In the genomic region with DNA sequence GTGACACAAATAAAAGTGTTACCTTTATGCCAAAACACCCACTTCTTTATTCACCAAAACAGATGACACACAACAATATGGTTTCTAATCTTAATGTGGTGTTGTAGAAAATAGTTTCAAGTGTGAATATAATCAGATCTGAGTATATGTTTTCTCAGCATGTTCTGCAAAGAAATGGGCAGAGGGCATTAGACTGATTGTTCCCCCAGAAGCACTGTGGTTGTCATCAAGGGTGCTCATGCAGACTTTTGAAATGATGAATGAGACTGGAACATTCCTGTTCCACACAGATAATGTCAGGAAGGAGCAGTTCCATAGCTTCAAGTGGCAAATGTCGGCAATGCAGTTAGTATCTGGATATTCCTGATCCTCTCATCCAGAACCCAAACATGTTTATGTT, we compare ENCODE assay signal across 36 cellular contexts. TPM values are rescaled to one million over a fixed set of nuclear protein-coding genes. Genes with fewer than 3 reads are reported as not detected.
"Had no signal": no experiment of that assay in that cellular context is flagged by ENCODE, and none has a peak within 500 bp of the region (broad histone marks: within the 10 kb centered on the region; RNA-seq: fewer than 3 reads in every experiment).

No MANE protein-coding gene starts in this region.

- H3K9me3 Mint-ChIP-seq: activated B cell treated with CpG ODN at 0.5 μM for 24 hours; activated CD4-positive, alpha-beta memory T cell treated with anti-CD3 and anti-CD28 coated beads for 36 hours; activated CD4-positive, alpha-beta T cell treated with anti-CD3 and anti-CD28 coated beads, Interleukin-2, amount 10 ng/mL, durations not matched to agents 24 days and 14 days; activated CD8-positive, alpha-beta T cell treated with anti-CD3 and anti-CD28 coated beads for 36 hours; activated naive CD4-positive, alpha-beta T cell treated with anti-CD3 and anti-CD28 coated beads for 36 hours; activated naive CD4-positive, alpha-beta T cell treated with anti-CD3 and anti-CD28 coated beads, Interleukin-2, amount 50 U/mL, for 72 hours; activated naive CD8-positive, alpha-beta T cell treated with anti-CD3 and anti-CD28 coated beads for 36 hours; activated T-cell treated with anti-CD3 and anti-CD28 coated beads, Interleukin-2, amount 50 U/mL, for 4 hours; activated T-cell treated with anti-CD3 and anti-CD28 coated beads, Interleukin-2, amount 50 U/mL, for 72 hours; activated T-helper 1 cell treated with anti-CD3 and anti-CD28 coated beads, Interleukin-12 subunit alpha, Interleukin-12 subunit beta, Interleukin-2, Interleukin-4 antibody, amounts not matched to agents 30 ng/mL and 10 ng/mL and 1 ng/mL, durations not matched to agents 14 hours and 24 hours and 36 hours; activated T-helper 17 cell treated with anti-CD3 and anti-CD28 coated beads, Interleukin-2, amount 50 U/mL, for 72 hours; brain; central memory CD8-positive, alpha-beta T cell; T-helper 1 cell treated with Interleukin-12 subunit alpha and Interleukin-12 subunit beta and Interleukin-4 antibody, amounts not matched to agents 30 μg/mL and 1 μg/mL, for 36 hours; T-helper 2 cell treated with Interferon-gamma antibody and Interleukin-4, amounts not matched to agents 5 μg/mL and 100 μg/mL, for 36 hours had no signal

- H3K4me3 Mint-ChIP-seq: activated B cell treated with CpG ODN at 0.5 μM for 24 hours; activated CD4-positive, alpha-beta memory T cell treated with anti-CD3 and anti-CD28 coated beads for 36 hours; activated CD4-positive, alpha-beta T cell treated with anti-CD3 and anti-CD28 coated beads, Interleukin-2, amount 10 ng/mL, durations not matched to agents 24 days and 14 days; activated CD8-positive, alpha-beta T cell treated with anti-CD3 and anti-CD28 coated beads for 36 hours; activated naive CD4-positive, alpha-beta T cell treated with anti-CD3 and anti-CD28 coated beads for 36 hours; activated naive CD8-positive, alpha-beta T cell treated with anti-CD3 and anti-CD28 coated beads for 36 hours; activated T-cell treated with anti-CD3 and anti-CD28 coated beads, Interleukin-2, amount 50 U/mL, for 4 hours; activated T-cell treated with anti-CD3 and anti-CD28 coated beads, Interleukin-2, amount 50 U/mL, for 72 hours; activated T-helper 1 cell treated with anti-CD3 and anti-CD28 coated beads, Interleukin-12 subunit alpha, Interleukin-12 subunit beta, Interleukin-2, Interleukin-4 antibody, amounts not matched to agents 30 ng/mL and 10 ng/mL and 1 ng/mL, durations not matched to agents 14 hours and 24 hours and 36 hours; activated T-helper 17 cell treated with anti-CD3 and anti-CD28 coated beads, Interleukin-2, amount 50 U/mL, for 72 hours; brain; central memory CD8-positive, alpha-beta T cell; T-helper 1 cell treated with Interleukin-12 subunit alpha and Interleukin-12 subunit beta and Interleukin-4 antibody, amounts not matched to agents 30 μg/mL and 1 μg/mL, for 36 hours; T-helper 2 cell treated with Interferon-gamma antibody and Interleukin-4, amounts not matched to agents 5 μg/mL and 100 μg/mL, for 36 hours had no signal

- H3K4me3 ChIP-seq: ascending aorta, cardiac muscle cell had no signal

- H3K9me3 ChIP-seq: ascending aorta had no signal

- H3K27me3 ChIP-seq: ascending aorta, cardiac muscle cell had no signal

- H3K27ac ChIP-seq: ascending aorta, cardiac muscle cell, WERI-Rb-1 had no signal

- H3K4me1 Mint-ChIP-seq: activated B cell treated with CpG ODN at 0.5 μM for 24 hours; activated CD4-positive, alpha-beta T cell treated with anti-CD3 and anti-CD28 coated beads, Interleukin-2, amount 10 ng/mL, durations not matched to agents 24 days and 14 days; activated naive CD8-positive, alpha-beta T cell treated with anti-CD3 and anti-CD28 coated beads for 36 hours; activated T-helper 17 cell treated with anti-CD3 and anti-CD28 coated beads, Interleukin-2, amount 50 U/mL, for 72 hours; central memory CD8-positive, alpha-beta T cell had no signal

- ATAC-seq: activated CD8-positive, alpha-beta T cell treated with anti-CD3 and anti-CD28 coated beads for 36 hours; activated naive CD4-positive, alpha-beta T cell treated with anti-CD3 and anti-CD28 coated beads, Interleukin-2, amount 50 U/mL, for 72 hours; activated T-cell treated with anti-CD3 and anti-CD28 coated beads, Interleukin-2, amount 50 U/mL, for 4 hours; activated T-cell treated with anti-CD3 and anti-CD28 coated beads, Interleukin-2, amount 50 U/mL, for 72 hours; activated T-helper 17 cell treated with anti-CD3 and anti-CD28 coated beads, Interleukin-2, amount 50 U/mL, for 72 hours had no signal

- H3K36me3 Mint-ChIP-seq: activated CD4-positive, alpha-beta memory T cell treated with anti-CD3 and anti-CD28 coated beads for 36 hours; activated naive CD4-positive, alpha-beta T cell treated with anti-CD3 and anti-CD28 coated beads, Interleukin-2, amount 50 U/mL, for 72 hours; activated naive CD8-positive, alpha-beta T cell treated with anti-CD3 and anti-CD28 coated beads for 36 hours; brain had no signal

- H3K36me3 ChIP-seq: ascending aorta, cardiac muscle cell, WERI-Rb-1 had no signal

- DNase-seq: activated B cell treated with CpG ODN at 0.5 μM for 24 hours; activated CD4-positive, alpha-beta memory T cell treated with anti-CD3 and anti-CD28 coated beads for 36 hours; activated CD4-positive, alpha-beta T cell treated with anti-CD3 and anti-CD28 coated beads for 4 hours; activated CD4-positive, alpha-beta T cell treated with anti-CD3 and anti-CD28 coated beads, Interleukin-2, amount 10 ng/mL, durations not matched to agents 24 days and 14 days; activated CD4-positive, alpha-beta T cell treated with anti-CD3 and anti-CD28 coated beads, Interleukin-2, amount 50 U/mL, for 1 hour; activated CD4-positive, alpha-beta T cell treated with anti-CD3 and anti-CD28 coated beads, Interleukin-2, amount 50 U/mL, for 4 hours; activated CD4-positive, CD25-positive, alpha-beta regulatory T cell treated with anti-CD3 and anti-CD28 coated beads, Interleukin-2, amount 50 U/mL, for 72 hours; activated CD8-positive, alpha-beta memory T cell treated with anti-CD3 and anti-CD28 coated beads, Interleukin-2, amount 50 U/mL, for 4 hours; activated CD8-positive, alpha-beta T cell treated with anti-CD3 and anti-CD28 coated beads for 36 hours; activated effector memory CD4-positive, alpha-beta T cell treated with anti-CD3 and anti-CD28 coated beads, Interleukin-2, amount 50 U/mL, for 16 hours; activated gamma-delta T cell treated with Interleukin-2 at 50 U/mL for 16 hours; activated naive CD4-positive, alpha-beta T cell; activated naive CD4-positive, alpha-beta T cell treated with anti-CD3 and anti-CD28 coated beads for 36 hours; activated naive CD4-positive, alpha-beta T cell treated with anti-CD3 and anti-CD28 coated beads, Interleukin-2, amount 50 U/mL, for 16 hours; activated naive CD8-positive, alpha-beta T cell treated with anti-CD3 and anti-CD28 coated beads for 36 hours; activated T-cell treated with anti-CD3 and anti-CD28 coated beads for 4 hours; activated T-cell treated with anti-CD3 and anti-CD28 coated beads, Interleukin-2, amount 50 U/mL, for 1 hour; activated T-cell treated with anti-CD3 and anti-CD28 coated beads, Interleukin-2, amount 50 U/mL, for 4 hours; activated T-cell treated with anti-CD3 and anti-CD28 coated beads, Interleukin-2, amount 50 U/mL, for 72 hours; amygdala; anterior cingulate cortex; caudate nucleus; cerebellar nuclear complex; T-helper 2 cell; T-helper 9 cell; WERI-Rb-1 had no signal

- H3K27me3 Mint-ChIP-seq: brain had no signal

- FAIRE-seq: bronchial epithelial cell had no signal

- H3K27ac Mint-ChIP-seq: activated B cell treated with CpG ODN at 0.5 μM for 24 hours; activated CD4-positive, alpha-beta memory T cell treated with anti-CD3 and anti-CD28 coated beads for 36 hours; activated CD4-positive, alpha-beta T cell treated with anti-CD3 and anti-CD28 coated beads, Interleukin-2, amount 10 ng/mL, durations not matched to agents 24 days and 14 days; activated CD8-positive, alpha-beta T cell treated with anti-CD3 and anti-CD28 coated beads for 36 hours; activated naive CD4-positive, alpha-beta T cell treated with anti-CD3 and anti-CD28 coated beads for 36 hours; activated naive CD4-positive, alpha-beta T cell treated with anti-CD3 and anti-CD28 coated beads, Interleukin-2, amount 50 U/mL, for 72 hours; activated naive CD8-positive, alpha-beta T cell treated with anti-CD3 and anti-CD28 coated beads for 36 hours; activated T-cell treated with anti-CD3 and anti-CD28 coated beads, Interleukin-2, amount 50 U/mL, for 72 hours; activated T-helper 1 cell treated with anti-CD3 and anti-CD28 coated beads, Interleukin-12 subunit alpha, Interleukin-12 subunit beta, Interleukin-2, Interleukin-4 antibody, amounts not matched to agents 30 ng/mL and 10 ng/mL and 1 ng/mL, durations not matched to agents 14 hours and 24 hours and 36 hours; activated T-helper 17 cell treated with anti-CD3 and anti-CD28 coated beads, Interleukin-2, amount 50 U/mL, for 72 hours; brain; T-helper 1 cell treated with Interleukin-12 subunit alpha and Interleukin-12 subunit beta and Interleukin-4 antibody, amounts not matched to agents 30 μg/mL and 1 μg/mL, for 36 hours; T-helper 2 cell treated with Interferon-gamma antibody and Interleukin-4, amounts not matched to agents 5 μg/mL and 100 μg/mL, for 36 hours had no signal

RNA-seq across cellular contexts. Expression of gene GPR176, which starts 37.5 kb away (rescaled TPM):
- total RNA-seq: activated B cell treated with CpG ODN at 0.5 μM for 24 hours had no signal
